15 cellular contexts compared by ENCODE assay signal in the genomic region with DNA sequence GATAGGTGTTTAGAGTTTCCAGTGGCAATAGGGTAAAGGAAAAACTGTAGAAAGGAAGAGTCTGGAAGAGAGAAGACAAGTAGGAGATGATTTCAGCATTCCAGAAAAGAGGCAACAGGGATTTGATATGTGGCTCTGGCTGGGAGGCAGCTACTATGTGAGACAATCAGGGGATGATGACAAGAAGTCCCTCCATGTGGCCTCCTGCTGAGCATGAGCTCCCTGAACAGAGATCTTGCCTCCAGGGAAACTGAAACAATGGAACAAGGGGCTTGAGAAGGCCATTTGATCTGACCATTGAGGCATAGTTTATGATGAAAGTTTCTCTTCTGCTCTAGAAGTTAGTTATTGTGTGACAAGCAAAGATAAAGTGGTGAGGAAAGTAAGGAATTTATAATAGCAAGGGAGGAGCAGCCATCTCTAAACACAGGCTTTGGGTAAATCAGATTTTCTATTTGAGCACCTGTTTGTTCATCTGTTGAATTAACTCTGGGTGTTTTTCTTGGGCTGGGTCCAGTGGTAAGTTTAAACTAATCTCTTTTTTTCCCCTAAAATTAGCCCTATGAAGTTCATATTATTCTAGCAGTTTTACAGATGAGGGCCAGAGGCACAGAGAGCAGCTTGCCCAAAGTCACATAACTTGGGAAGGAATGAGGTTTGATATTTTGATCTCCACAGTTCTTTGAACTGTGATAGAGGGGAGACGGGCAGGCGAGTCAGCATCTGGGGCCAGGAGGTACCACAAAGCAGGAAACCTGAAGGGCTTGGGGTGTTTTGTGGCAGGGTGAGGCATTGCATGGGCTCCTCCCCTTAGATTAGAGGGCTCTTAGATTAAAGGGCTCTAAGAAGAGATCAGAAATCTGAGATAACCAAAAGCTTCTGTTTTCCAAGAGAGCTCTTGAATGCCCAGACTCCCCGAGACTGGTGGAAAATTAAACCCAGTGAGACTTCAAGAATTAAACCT. TPM values are rescaled to one million over a fixed set of nuclear protein-coding genes. Genes with fewer than 3 reads are reported as not detected.
DNase-seq lines count a peak whose midpoint lies in the region; ATAC-seq and TF ChIP-seq lines count a peak whose summit lies in the region.
"Had no signal": no experiment of that assay in that cellular context is flagged by ENCODE, and none has a peak within 500 bp of the region (broad histone marks: within the 10 kb centered on the region; RNA-seq: fewer than 3 reads in every experiment).

No MANE protein-coding gene starts in this region.

- H2AFZ ChIP-seq in GM23338, result peak overlapping the region; percentile 89

- no peak overlapping the region for H3K4me2 ChIP-seq in GM23338

- no peak overlapping the region for H3K4me3 ChIP-seq in GM23338
- H3K4me3 ChIP-seq: stomach had no signal

- DNase-seq in GM23338 (ENCODE audit: low spot score), result peak; percentile 73
- peak in 1 of 3 donors; percentile 22 for DNase-seq in T-helper 17 cell
- DNase-seq in activated naive CD4-positive, alpha-beta T cell treated with anti-CD3 and anti-CD28 coated beads for 36 hours, result peak; percentile 57
- no peak for DNase-seq in mesothelial cell of epicardium (ENCODE audit: low spot score in 2 of 2, unreplicated experiment in 2 of 2)
- DNase-seq in GM19240 (ENCODE audit: insufficient read length, low spot score), result no peak
- no peak for DNase-seq in anterior cingulate cortex (lab: John Stamatoyannopoulos, UW)
- no peak for DNase-seq in foreskin melanocyte
- no peak for DNase-seq in nucleus accumbens (lab: John Stamatoyannopoulos, UW)
- DNase-seq: kidney, NCI-H187 treated with DMSO at 0.1 percent for 48 hours, stomach had no signal

- no peaks in the 10 kb centered on the region for H3K4me1 ChIP-seq in GM23338 (ENCODE audit: insufficient read depth)
- H3K4me1 ChIP-seq: stomach had no signal

- CTCF ChIA-PET in activated naive CD4-positive, alpha-beta T cell treated with anti-CD3 and anti-CD28 coated beads for 36 hours (lab: Charles Lee), result interaction anchor here (0.7 kb wide), 1 partner anchor 212 kb away, joined by 3 read pairs; no protein-coding TSS in a partner anchor

- intact Hi-C loops in activated naive CD4-positive, alpha-beta T cell treated with anti-CD3 and anti-CD28 coated beads for 36 hours (cut with micrococcal nuclease), result no loop called here

- peaks cover 12% of the 10 kb centered on the region for H3K4me1 Mint-ChIP-seq in GM23338
- peaks cover 25% of the 10 kb centered on the region for H3K4me1 Mint-ChIP-seq in T-helper 17 cell
- H3K4me1 Mint-ChIP-seq in activated naive CD4-positive, alpha-beta T cell treated with anti-CD3 and anti-CD28 coated beads for 36 hours (ENCODE audit: low read depth), result peaks cover 30% of the 10 kb centered on the region
- peaks cover 26% of the 10 kb centered on the region for H3K4me1 Mint-ChIP-seq in mesothelial cell of epicardium

- H3K9me2 ChIP-seq in GM23338 (ENCODE audit: insufficient read depth), result peaks cover 8% of the 10 kb centered on the region; the same call in 1 of the 2 replicates

- H4K20me1 ChIP-seq in GM23338 (replicated peaks; ENCODE audit: insufficient read depth), result no peaks in the 10 kb centered on the region

- no peaks in the 10 kb centered on the region for H3K79me2 ChIP-seq in GM23338 (replicated peaks; ENCODE audit: insufficient read depth)

- no peaks in the 10 kb centered on the region for H3K9me3 ChIP-seq in T-helper 17 cell (ENCODE audit: control insufficient read depth, low read length, poor library complexity, severe bottlenecking)
- H3K9me3 ChIP-seq: stomach had no signal

- no peaks in the 10 kb centered on the region for H3F3A ChIP-seq in GM23338 (replicated peaks; ENCODE audit: low read depth)

- peaks cover 2% of the 10 kb centered on the region for H3K27me3 Mint-ChIP-seq in GM23338 (ENCODE audit: insufficient read depth, low read depth, poor library complexity)
- peaks cover 67% of the 10 kb centered on the region for H3K27me3 Mint-ChIP-seq in T-helper 17 cell
- H3K27me3 Mint-ChIP-seq in activated naive CD4-positive, alpha-beta T cell treated with anti-CD3 and anti-CD28 coated beads for 36 hours (ENCODE audit: low read depth), result peaks cover 17% of the 10 kb centered on the region
- peaks cover 30% of the 10 kb centered on the region for H3K27me3 Mint-ChIP-seq in mesothelial cell of epicardium (ENCODE audit: low read depth)

- H3K9me3 Mint-ChIP-seq in GM23338 (no peaks in the 10 kb centered on the region), mesothelial cell of epicardium (no peaks in the 10 kb centered on the region)
- H3K9me3 Mint-ChIP-seq in activated naive CD4-positive, alpha-beta T cell treated with anti-CD3 and anti-CD28 coated beads for 36 hours, result no peaks in the 10 kb centered on the region

- peak; percentile 97 for ATAC-seq in GM23338
- peak; percentile 98 for ATAC-seq in T-helper 17 cell

- H3K27ac ChIP-seq in GM23338 (ENCODE audit: low read depth), result no peak overlapping the region
- H3K27ac ChIP-seq: stomach had no signal

- H3K27ac Mint-ChIP-seq in GM23338 (no peak overlapping the region), T-helper 17 cell (peak overlapping the region; percentile 85), mesothelial cell of epicardium (peak overlapping the region; percentile 50)
- H3K27ac Mint-ChIP-seq in activated naive CD4-positive, alpha-beta T cell treated with anti-CD3 and anti-CD28 coated beads for 36 hours, result no peak overlapping the region

- no peaks in the 10 kb centered on the region for H3K36me3 ChIP-seq in GM23338 (ENCODE audit: insufficient read depth)
- H3K36me3 ChIP-seq: stomach had no signal

- H3K36me3 Mint-ChIP-seq in GM23338 (ENCODE audit: low read depth) (no peaks in the 10 kb centered on the region), T-helper 17 cell (ENCODE audit: low read depth) (peaks cover 3% of the 10 kb centered on the region), mesothelial cell of epicardium (no peaks in the 10 kb centered on the region)
- no peaks in the 10 kb centered on the region for H3K36me3 Mint-ChIP-seq in activated naive CD4-positive, alpha-beta T cell treated with anti-CD3 and anti-CD28 coated beads for 36 hours (ENCODE audit: low read depth)

- no peaks in the 10 kb centered on the region for H3K27me3 ChIP-seq in GM23338 (ENCODE audit: insufficient read depth)

- TF ChIP-seq CTCF in GM23338 (conservative IDR thresholded peaks at IDR 0.05; ENCODE audit: low read depth in 2 of 2) (no peak), mesothelial cell of epicardium (IDR thresholded peaks at IDR 0.05; ENCODE audit: unreplicated experiment) (no peak)

- no peak overlapping the region for H3K4me3 Mint-ChIP-seq in GM23338
- peak overlapping the region; percentile 84 for H3K4me3 Mint-ChIP-seq in T-helper 17 cell
- H3K4me3 Mint-ChIP-seq in activated naive CD4-positive, alpha-beta T cell treated with anti-CD3 and anti-CD28 coated beads for 36 hours, result no peak overlapping the region
- H3K4me3 Mint-ChIP-seq in mesothelial cell of epicardium, result no peak overlapping the region

TF ChIP-seq in GM23338, 12 proteins besides CTCF, POLR2A, EP300 and RAD21 (continues in another document):
- TF ChIP-seq POLR2AphosphoS5 (IDR thresholded peaks at IDR 0.05; ENCODE audit: low read depth) (no peak), EZH2 (IDR thresholded peaks at IDR 0.05; ENCODE audit: low read depth, unreplicated experiment) (no peak), NANOG (IDR thresholded peaks at IDR 0.05; ENCODE audit: borderline replicate concordance) (no peak), EZH2phosphoT487 (IDR thresholded peaks at IDR 0.05; ENCODE audit: unreplicated experiment) (no peak), JUNB (IDR thresholded peaks at IDR 0.05; ENCODE audit: unreplicated experiment) (no peak), CREB1 (CRISPR knock-in tag; IDR thresholded peaks at IDR 0.05; ENCODE audit: low read depth) (no peak), STAT1 (IDR thresholded peaks at IDR 0.05; ENCODE audit: unreplicated experiment) (no peak), ZNF331 (CRISPR knock-in tag; IDR thresholded peaks at IDR 0.05; ENCODE audit: low read depth) (no peak)
- TF ChIP-seq, protein P1, sequence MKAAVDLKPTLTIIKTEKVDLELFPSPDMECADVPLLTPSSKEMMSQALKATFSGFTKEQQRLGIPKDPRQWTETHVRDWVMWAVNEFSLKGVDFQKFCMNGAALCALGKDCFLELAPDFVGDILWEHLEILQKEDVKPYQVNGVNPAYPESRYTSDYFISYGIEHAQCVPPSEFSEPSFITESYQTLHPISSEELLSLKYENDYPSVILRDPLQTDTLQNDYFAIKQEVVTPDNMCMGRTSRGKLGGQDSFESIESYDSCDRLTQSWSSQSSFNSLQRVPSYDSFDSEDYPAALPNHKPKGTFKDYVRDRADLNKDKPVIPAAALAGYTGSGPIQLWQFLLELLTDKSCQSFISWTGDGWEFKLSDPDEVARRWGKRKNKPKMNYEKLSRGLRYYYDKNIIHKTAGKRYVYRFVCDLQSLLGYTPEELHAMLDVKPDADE (IDR thresholded peaks at IDR 0.05), result no peak

RNA-seq across cellular contexts. Expression of a gene that starts 2.8 kb away (rescaled TPM):
- not detected in 2 replicates for total RNA-seq in GM23338 (2014; rRNA removed; shearing (Covaris generic))
- 0.14 TPM in 1 of 2 replicates, not detected in the other for polyA plus RNA-seq in GM23338 (2016; fragmentation: Nextera tagmentation; extraction: Ambion mirVana)
- not detected for total RNA-seq in T-helper 17 cell
- not detected for total RNA-seq in activated naive CD4-positive, alpha-beta T cell treated with anti-CD3 and anti-CD28 coated beads for 36 hours
- total RNA-seq in mesothelial cell of epicardium, result not detected in 3 replicates
- total RNA-seq: cerebellum, fibroblast of lung, H4, kidney, stomach had no signal
- polyA plus RNA-seq: fibroblast of lung, neural cell, stomach had no signal

RNA-seq across cellular contexts. Expression of a gene that starts 7.3 kb away (rescaled TPM):
- not detected in 2 replicates for total RNA-seq in GM23338 (2014; rRNA removed; shearing (Covaris generic))
- polyA plus RNA-seq in GM23338 (2016; fragmentation: Nextera tagmentation; extraction: Ambion mirVana), result not detected in 2 replicates
- total RNA-seq in T-helper 17 cell, result not detected
- total RNA-seq in activated naive CD4-positive, alpha-beta T cell treated with anti-CD3 and anti-CD28 coated beads for 36 hours, result not detected
- total RNA-seq in mesothelial cell of epicardium, result not detected in 3 replicates
- total RNA-seq: cerebellum, fibroblast of lung, H4, kidney, stomach had no signal
- polyA plus RNA-seq: fibroblast of lung, neural cell, stomach had no signal

Comparison
In these comparisons a context has a peak if more than half of its experiments do, and no peak if none do; other contexts are left out.
1. DNase-seq: peak in GM23338 (single experiment) and activated naive CD4-positive, alpha-beta T cell treated with anti-CD3 and anti-CD28 coated beads for 36 hours (single experiment); none in mesothelial cell of epicardium (0 of 2), GM19240 (single experiment), anterior cingulate cortex (0 of 58), foreskin melanocyte (single experiment) and nucleus accumbens (0 of 56).
2. H3K27ac Mint-ChIP-seq: peak in T-helper 17 cell (single experiment) and mesothelial cell of epicardium (single experiment); none in GM23338 (single experiment) and activated naive CD4-positive, alpha-beta T cell treated with anti-CD3 and anti-CD28 coated beads for 36 hours (single experiment).